22 cellular contexts compared by ENCODE assay signal in genomic region chr13:93862259-93862658, GRCh38.
A peak's percentile ranks its signal among the peaks of the same experiment; 100 is the strongest.
DNase-seq lines count a peak whose midpoint lies in the region.
"Had no signal": no experiment of that assay in that cellular context is flagged by ENCODE, and none has a peak within 500 bp of the region (broad histone marks: within the 10 kb centered on the region; RNA-seq: fewer than 3 reads in every experiment).

No MANE protein-coding gene starts in this region.

- no peaks in the 10 kb centered on the region for H3K79me1 ChIP-seq in mesenchymal stem cell (replicated peaks; ENCODE audit: low read length, poor library complexity, severe bottlenecking)

- H2AFZ ChIP-seq in mesenchymal stem cell (ENCODE audit: low read depth, low read length): no peak overlapping the region

- no peak overlapping the region for H3K27ac Mint-ChIP-seq in activated CD4-positive, alpha-beta memory T cell treated with anti-CD3 and anti-CD28 coated beads for 36 hours
- H3K27ac Mint-ChIP-seq: activated B cell treated with CpG ODN at 0.5 μM for 24 hours; activated CD8-positive, alpha-beta T cell treated with anti-CD3 and anti-CD28 coated beads for 36 hours; activated T-cell treated with anti-CD3 and anti-CD28 coated beads, Interleukin-2, amount 50 U/mL, for 24 hours; stimulated activated naive B cell treated with anti-CD40 and anti-IgM and Interleukin-4, amounts not matched to agents 10 μg/mL and 1 μg/mL and 100 μg/mL, for 72 hours had no signal

- no peak overlapping the region for H4K91ac ChIP-seq in mesenchymal stem cell (ENCODE audit: low read length)

- DNase-seq in NCI-H226 (peak; percentile 30), caudate nucleus (lab: John Stamatoyannopoulos, UW) (peak in 11 of 61 donors; percentile 7 to 39 (median 18)), mesenchymal stem cell (peak; percentile 44), superior temporal gyrus (ENCODE audit: extremely low spot score) (peak; percentile 38), HuH-7.5 (ENCODE audit: low spot score) (no peak), NCI-H2196 treated with DMSO at 0.1 percent for 48 hours (lab: John Stamatoyannopoulos, UW; ENCODE audit: unreplicated experiment) (no peak), occipital lobe (lab: John Stamatoyannopoulos, UW) (no peak)
- DNase-seq in activated CD4-positive, alpha-beta memory T cell treated with anti-CD3 and anti-CD28 coated beads for 36 hours: no peak
- DNase-seq: activated B cell treated with CpG ODN at 0.5 μM for 24 hours; activated CD8-positive, alpha-beta T cell treated with anti-CD3 and anti-CD28 coated beads for 36 hours; activated naive CD4-positive, alpha-beta T cell treated with Interleukin-2 at 50 U/mL for 16 hours; activated T-cell treated with anti-CD3 and anti-CD28 coated beads, Interleukin-2, amount 50 U/mL, for 24 hours; Calu3; cortex of kidney; gastrocnemius medialis; left colon; NCI-H748 treated with DMSO at 0.1 percent for 48 hours; stimulated activated naive B cell treated with anti-CD40 and anti-IgM and Interleukin-4, amounts not matched to agents 10 μg/mL and 1 μg/mL and 100 μg/mL, for 72 hours; tibial artery had no signal

- no peak overlapping the region for H3K23ac ChIP-seq in mesenchymal stem cell (ENCODE audit: low read length in 2 of 2)

- no peaks in the 10 kb centered on the region for H3K27me3 ChIP-seq in mesenchymal stem cell (ENCODE audit: control insufficient read depth in 1 of 2, insufficient read depth in 1 of 2, low read length in 2 of 2)
- H3K27me3 ChIP-seq: BLaER1, gastrocnemius medialis, neutrophil, right atrium auricular region, tibial artery had no signal

- no peak overlapping the region for H2BK5ac ChIP-seq in mesenchymal stem cell (ENCODE audit: low read depth, low read length, poor library complexity, severe bottlenecking)

- no peak overlapping the region for H2BK15ac ChIP-seq in mesenchymal stem cell (ENCODE audit: low read depth, poor library complexity, severe bottlenecking)

- H3K4me3 Mint-ChIP-seq in activated CD4-positive, alpha-beta memory T cell treated with anti-CD3 and anti-CD28 coated beads for 36 hours: no peak overlapping the region
- H3K4me3 Mint-ChIP-seq: activated B cell treated with CpG ODN at 0.5 μM for 24 hours; activated CD8-positive, alpha-beta T cell treated with anti-CD3 and anti-CD28 coated beads for 36 hours; activated T-cell treated with anti-CD3 and anti-CD28 coated beads, Interleukin-2, amount 50 U/mL, for 24 hours; stimulated activated naive B cell treated with anti-CD40 and anti-IgM and Interleukin-4, amounts not matched to agents 10 μg/mL and 1 μg/mL and 100 μg/mL, for 72 hours had no signal

- H2BK120ac ChIP-seq in mesenchymal stem cell (ENCODE audit: low read depth, low read length): no peak overlapping the region

- whole genome bisulfite sequencing in mesenchymal stem cell: 47% methylated on average over 2 of the region's 2 CpGs

- H3K27ac ChIP-seq in caudate nucleus (ENCODE audit: low read depth, low read length) (peak overlapping the region; percentile 74), mesenchymal stem cell (ENCODE audit: low read length, poor library complexity, severe bottlenecking) (no peak overlapping the region)
- H3K27ac ChIP-seq: BLaER1, gastrocnemius medialis, neutrophil, tibial artery had no signal

- H3K14ac ChIP-seq in mesenchymal stem cell (ENCODE audit: low read length in 2 of 2): no peak overlapping the region

- peaks cover 2% of the 10 kb centered on the region for H3K4me1 ChIP-seq in mesenchymal stem cell (ENCODE audit: control insufficient read depth, insufficient read depth, low read depth, low read length)
- H3K4me1 ChIP-seq: BLaER1, gastrocnemius medialis, right atrium auricular region had no signal

- intact Hi-C loops in activated CD4-positive, alpha-beta memory T cell treated with anti-CD3 and anti-CD28 coated beads for 36 hours (cut with micrococcal nuclease): no loop called here

- H3K9ac ChIP-seq in mesenchymal stem cell (ENCODE audit: low read length): no peak overlapping the region
- H3K9ac ChIP-seq: BLaER1 had no signal

- no peaks in the 10 kb centered on the region for H3K4me1 Mint-ChIP-seq in activated CD4-positive, alpha-beta memory T cell treated with anti-CD3 and anti-CD28 coated beads for 36 hours (ENCODE audit: low read depth)
- H3K4me1 Mint-ChIP-seq: activated B cell treated with CpG ODN at 0.5 μM for 24 hours; stimulated activated naive B cell treated with anti-CD40 and anti-IgM and Interleukin-4, amounts not matched to agents 10 μg/mL and 1 μg/mL and 100 μg/mL, for 72 hours had no signal

- no peak overlapping the region for H4K8ac ChIP-seq in mesenchymal stem cell (ENCODE audit: low read length)

- H2AK5ac ChIP-seq in mesenchymal stem cell (ENCODE audit: low read length, severe bottlenecking): no peak overlapping the region

- H3K4me3 ChIP-seq in mesenchymal stem cell (ENCODE audit: insufficient read depth in 1 of 2, low read depth in 1 of 2, low read length in 2 of 2): no peak overlapping the region
- H3K4me3 ChIP-seq: BLaER1, gastrocnemius medialis, right atrium auricular region, tibial artery had no signal

- H3K4me2 ChIP-seq in mesenchymal stem cell (ENCODE audit: low read length, poor library complexity, severe bottlenecking): no peak overlapping the region
- H3K4me2 ChIP-seq: BLaER1 had no signal

- CTCF ChIA-PET in activated CD4-positive, alpha-beta memory T cell treated with anti-CD3 and anti-CD28 coated beads for 36 hours (lab: Charles Lee): no interaction called here

- H3K9me3 ChIP-seq in mesenchymal stem cell (ENCODE audit: control insufficient read depth, low read length): no peaks in the 10 kb centered on the region
- H3K9me3 ChIP-seq: BLaER1, gastrocnemius medialis, neutrophil, right atrium auricular region, tibial artery had no signal

- no peaks in the 10 kb centered on the region for H3K9me3 Mint-ChIP-seq in activated CD4-positive, alpha-beta memory T cell treated with anti-CD3 and anti-CD28 coated beads for 36 hours
- H3K9me3 Mint-ChIP-seq: activated B cell treated with CpG ODN at 0.5 μM for 24 hours; activated CD8-positive, alpha-beta T cell treated with anti-CD3 and anti-CD28 coated beads for 36 hours; activated T-cell treated with anti-CD3 and anti-CD28 coated beads, Interleukin-2, amount 50 U/mL, for 24 hours; stimulated activated naive B cell treated with anti-CD40 and anti-IgM and Interleukin-4, amounts not matched to agents 10 μg/mL and 1 μg/mL and 100 μg/mL, for 72 hours had no signal

- H3K18ac ChIP-seq in mesenchymal stem cell (ENCODE audit: low read depth in 1 of 2, low read length in 2 of 2): peak overlapping the region in 1 of 2 experiments; percentile 33

- no peaks in the 10 kb centered on the region for H3K36me3 Mint-ChIP-seq in activated CD4-positive, alpha-beta memory T cell treated with anti-CD3 and anti-CD28 coated beads for 36 hours
- H3K36me3 Mint-ChIP-seq: stimulated activated naive B cell treated with anti-CD40 and anti-IgM and Interleukin-4, amounts not matched to agents 10 μg/mL and 1 μg/mL and 100 μg/mL, for 72 hours had no signal

- no peaks in the 10 kb centered on the region for H3K27me3 Mint-ChIP-seq in activated CD4-positive, alpha-beta memory T cell treated with anti-CD3 and anti-CD28 coated beads for 36 hours
- H3K27me3 Mint-ChIP-seq: activated B cell treated with CpG ODN at 0.5 μM for 24 hours; activated CD8-positive, alpha-beta T cell treated with anti-CD3 and anti-CD28 coated beads for 36 hours; stimulated activated naive B cell treated with anti-CD40 and anti-IgM and Interleukin-4, amounts not matched to agents 10 μg/mL and 1 μg/mL and 100 μg/mL, for 72 hours had no signal

- H3K36me3 ChIP-seq in mesenchymal stem cell (ENCODE audit: control insufficient read depth in 1 of 2, insufficient read depth in 2 of 2, low read depth in 1 of 2, low read length in 2 of 2): no peaks in the 10 kb centered on the region
- H3K36me3 ChIP-seq: BLaER1, gastrocnemius medialis, neutrophil, right atrium auricular region, tibial artery had no signal

- no peak overlapping the region for H2BK12ac ChIP-seq in mesenchymal stem cell (ENCODE audit: low read length in 2 of 2)

- no peak overlapping the region for H3K4ac ChIP-seq in mesenchymal stem cell (ENCODE audit: low read depth in 1 of 2, low read length in 2 of 2)

- POLR2A ChIA-PET in activated CD4-positive, alpha-beta memory T cell treated with anti-CD3 and anti-CD28 coated beads for 36 hours (lab: Charles Lee): no interaction called here

Comparison
In these comparisons a context has a peak if more than half of its experiments do, and no peak if none do; other contexts are left out.
1. DNase-seq: peak in NCI-H226 (single experiment), mesenchymal stem cell (single experiment) and superior temporal gyrus (single experiment); none in activated CD4-positive, alpha-beta memory T cell treated with anti-CD3 and anti-CD28 coated beads for 36 hours (single experiment), HuH-7.5 (single experiment), NCI-H2196 treated with DMSO at 0.1 percent for 48 hours (single experiment) and occipital lobe (single experiment).